8 cellular contexts compared by ENCODE assay signal in genomic region chr6:39166189-39166917, GRCh38. TPM values are rescaled to one million over a fixed set of nuclear protein-coding genes. Genes with fewer than 3 reads are reported as not detected.
DNase-seq lines count a peak whose midpoint lies in the region; ATAC-seq, FAIRE-seq and TF ChIP-seq lines count a peak whose summit lies in the region.

No MANE protein-coding gene starts in this region.

- WGBS in small intestine, 3 donors: 27 to 32% (median 32%) methylated on average over 17 to 20 of the region's 20 CpGs

- H3K27ac ChIP-seq in astrocyte (ENCODE audit: low read depth, low read length) (no peak overlapping the region), small intestine (ENCODE audit: low read depth in 1 of 2, low read length in 1 of 2) (peak overlapping the region in 1 of 2 donors; percentile 16)

- H3K79me2 ChIP-seq in astrocyte (ENCODE audit: insufficient read depth, low read length): no peaks in the 10 kb centered on the region

- H3K4me3 Mint-ChIP-seq in T-helper 2 cell treated with Interferon-gamma antibody and Interleukin-4, amounts not matched to agents 5 μg/mL and 100 μg/mL, for 36 hours: no peak overlapping the region
- H3K4me3 Mint-ChIP-seq in astrocyte (ENCODE audit: unreplicated experiment): no peak overlapping the region

- no peak overlapping the region for H3K4me2 ChIP-seq in astrocyte (ENCODE audit: low read length)

- H3K36me3 ChIP-seq in astrocyte (ENCODE audit: insufficient read depth, low read length) (no peaks in the 10 kb centered on the region), small intestine (ENCODE audit: control insufficient read depth in 2 of 2, insufficient read depth in 2 of 2, low read length in 2 of 2) (no peaks in the 10 kb centered on the region)

- H3K27me3 Mint-ChIP-seq in T-helper 2 cell treated with Interferon-gamma antibody and Interleukin-4, amounts not matched to agents 5 μg/mL and 100 μg/mL, for 36 hours (ENCODE audit: low read depth): no peaks in the 10 kb centered on the region
- H3K27me3 Mint-ChIP-seq in astrocyte (ENCODE audit: low read depth, unreplicated experiment): peaks cover 54% of the 10 kb centered on the region

- H3K9me3 ChIP-seq in astrocyte (ENCODE audit: insufficient read depth, low read depth, low read length) (no peaks in the 10 kb centered on the region), small intestine (ENCODE audit: control insufficient read depth, low read depth) (no peaks in the 10 kb centered on the region)

- no peaks in the 10 kb centered on the region for H3K9me3 Mint-ChIP-seq in T-helper 2 cell treated with Interferon-gamma antibody and Interleukin-4, amounts not matched to agents 5 μg/mL and 100 μg/mL, for 36 hours
- H3K9me3 Mint-ChIP-seq in astrocyte (ENCODE audit: unreplicated experiment): peaks cover 5% of the 10 kb centered on the region

- TF ChIP-seq CTCF in AG10803 (conservative IDR thresholded peaks at IDR 0.05; ENCODE audit: low read length) (peak; percentile 69), astrocyte (IDR thresholded peaks at IDR 0.05; ENCODE audit: insufficient read depth, low read depth, low read length) (peak; percentile 54)

- H3K27me3 ChIP-seq in astrocyte (ENCODE audit: insufficient read depth, low read length) (no peaks in the 10 kb centered on the region), small intestine (ENCODE audit: control insufficient read depth in 2 of 2, insufficient read depth in 2 of 2, low read length in 2 of 2) (no peaks in the 10 kb centered on the region)

- peak; percentile 54 for ATAC-seq in GM21390 (IDR thresholded peaks at IDR 0.05; ENCODE audit: unreplicated experiment)
- no peak for ATAC-seq in GM19397 (IDR thresholded peaks at IDR 0.05; ENCODE audit: unreplicated experiment)

- H3K4me1 ChIP-seq in astrocyte (ENCODE audit: insufficient read depth, low read length) (no peaks in the 10 kb centered on the region), small intestine (ENCODE audit: control insufficient read depth in 2 of 2, insufficient read depth in 1 of 2, low read depth in 1 of 2, low read length in 1 of 2) (peaks cover 0 to 7% of the 10 kb centered on the region in 2 donors)

- H3K9ac ChIP-seq in astrocyte (ENCODE audit: low read length): no peak overlapping the region

- no peak for FAIRE-seq in astrocyte (lab: Jason Lieb, UNC)
- FAIRE-seq in small intestine (lab: Jason Lieb, UNC): no peak

- H4K20me1 ChIP-seq in astrocyte (ENCODE audit: insufficient read depth, low read length): no peaks in the 10 kb centered on the region

- no peaks in the 10 kb centered on the region for H3K4me1 Mint-ChIP-seq in T-helper 2 cell treated with Interferon-gamma antibody and Interleukin-4, amounts not matched to agents 5 μg/mL and 100 μg/mL, for 36 hours (ENCODE audit: low read depth)
- no peaks in the 10 kb centered on the region for H3K4me1 Mint-ChIP-seq in astrocyte (ENCODE audit: low read depth, unreplicated experiment)

- no peak overlapping the region for H2AFZ ChIP-seq in astrocyte (ENCODE audit: low read depth, low read length)

- H3K36me3 Mint-ChIP-seq in T-helper 2 cell treated with Interferon-gamma antibody and Interleukin-4, amounts not matched to agents 5 μg/mL and 100 μg/mL, for 36 hours (ENCODE audit: low read depth): peaks cover 3% of the 10 kb centered on the region
- H3K36me3 Mint-ChIP-seq in astrocyte (ENCODE audit: low read depth, unreplicated experiment): no peaks in the 10 kb centered on the region

- H3K27ac Mint-ChIP-seq in T-helper 2 cell treated with Interferon-gamma antibody and Interleukin-4, amounts not matched to agents 5 μg/mL and 100 μg/mL, for 36 hours: no peak overlapping the region
- no peak overlapping the region for H3K27ac Mint-ChIP-seq in astrocyte (ENCODE audit: unreplicated experiment)

- DNase-seq in AG10803 (ENCODE audit: low read depth) (peak; percentile 41), NCI-H187 (lab: John Stamatoyannopoulos, UW) (peak; percentile 72 to 73), astrocyte (ENCODE audit: low read depth) (peak; percentile 3), hippocampal formation (lab: John Stamatoyannopoulos, UW) (peak; percentile 12 to 65), small intestine (peak; percentile 81)
- DNase-seq in T-helper 2 cell treated with Interferon-gamma antibody and Interleukin-4, amounts not matched to agents 5 μg/mL and 100 μg/mL, for 36 hours (ENCODE audit: low spot score): peak; percentile 73

- H3K4me3 ChIP-seq in AG10803 (ENCODE audit: low read length): no peak overlapping the region
- no peak overlapping the region for H3K4me3 ChIP-seq in astrocyte (ENCODE audit: insufficient read depth, low read depth, low read length)
- no peak overlapping the region for H3K4me3 ChIP-seq in small intestine (ENCODE audit: low read depth in 1 of 2, low read length in 2 of 2)

RNA-seq across cellular contexts. Expression of gene SAYSD1, which starts 51.4 kb away (rescaled TPM):
- 8.8 and 9.4 TPM in 2 replicates for total RNA-seq in astrocyte
- 10 to 100 TPM; 13.4 to 16.1 (median 13.5) TPM for polyA plus RNA-seq in small intestine

Comparison
In these comparisons a context has a peak if more than half of its experiments do, and no peak if none do; other contexts are left out.
1. DNase-seq: peak in every context shown above with its lines; median percentile 81 in small intestine; 73 in T-helper 2 cell treated with Interferon-gamma antibody and Interleukin-4, amounts not matched to agents 5 μg/mL and 100 μg/mL, for 36 hours; 72 in NCI-H187; 41 in AG10803; 38 in hippocampal formation; 3 in astrocyte.